6 cellular contexts compared by ENCODE assay signal in the genomic region with DNA sequence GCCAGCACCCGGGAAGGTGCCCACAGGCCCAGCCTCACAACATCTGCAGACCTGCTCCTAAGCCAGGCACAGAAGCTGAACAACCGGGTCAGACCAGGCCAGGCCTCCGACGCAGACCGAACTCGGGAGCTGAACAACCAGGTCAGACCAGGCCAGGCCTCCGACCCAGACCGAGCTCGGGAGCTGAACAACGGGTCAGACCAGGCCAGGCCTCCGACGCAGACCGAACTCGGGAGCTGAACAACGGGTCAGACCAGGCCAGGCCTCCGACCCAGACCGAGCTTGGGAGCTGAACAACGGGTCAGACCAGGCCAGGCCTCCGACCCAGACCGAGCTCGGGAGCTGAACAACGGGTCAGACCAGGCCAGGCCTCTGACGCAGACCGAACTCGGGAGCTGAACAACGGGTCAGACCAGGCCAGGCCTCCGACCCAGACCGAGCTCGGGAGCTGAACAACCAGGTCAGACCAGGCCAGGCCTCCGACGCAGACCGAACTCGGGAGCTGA. TPM values are rescaled to one million over a fixed set of nuclear protein-coding genes. Genes with fewer than 3 reads are reported as not detected.
DNase-seq lines count a peak whose midpoint lies in the region; ATAC-seq and TF ChIP-seq lines count a peak whose summit lies in the region.
"Not testable (repeated sequence)": the region's sequence is repeated elsewhere in the genome, so short reads cannot be mapped to it uniquely, and the experiment has no call there.

No MANE protein-coding gene starts in this region.

- intact Hi-C loops in posterior vena cava (cut with DNase I); spleen (cut with DNase I; ENCODE audit: low total_unique reads): not testable (repeated sequence)

- DNase-seq in LNCaP clone FGC (ENCODE audit: low read depth) (peak; percentile 84), mesenteric fat pad (ENCODE audit: low spot score) (peak; percentile 74), posterior vena cava (ENCODE audit: low spot score) (peak; percentile 76), spleen (peak; percentile 66)
- DNase-seq in activated CD8-positive, alpha-beta memory T cell treated with anti-CD3 and anti-CD28 coated beads, Interleukin-2, amount 50 U/mL, for 48 hours: peak; percentile 35

- not testable (repeated sequence) for H3K4me1 ChIP-seq in spleen

- H3K9me3 ChIP-seq in spleen: not testable (repeated sequence)

- not testable (repeated sequence) for H3K4me3 ChIP-seq in LNCaP clone FGC (ENCODE audit: low read depth, low read length); spleen

- peak; percentile 39 for ATAC-seq in esophagus mucosa

- peaks cover 0 to 67% (median under 1%) of the 10 kb centered on the region in 6 donors for H3K36me3 ChIP-seq in spleen

- H3K27ac ChIP-seq in spleen: not testable (repeated sequence)

- 88 to 94% (median 91%) methylated on average over 16 to 33 of the region's 33 CpGs for WGBS in spleen, 5 donors

- H3K27me3 ChIP-seq in spleen (replicated peaks in 1 of 7): not testable (repeated sequence)

- not testable (repeated sequence) for TF ChIP-seq CTCF in LNCaP clone FGC (IDR thresholded peaks at IDR 0.05; ENCODE audit: control insufficient read depth, extremely low read depth, insufficient read depth); spleen (IDR thresholded peaks at IDR 0.05 in 8 of 11, conservative IDR thresholded peaks at IDR 0.05 in 3 of 11)

- not testable (repeated sequence) for TF ChIP-seq POLR2A in spleen (IDR thresholded peaks at IDR 0.05)

RNA-seq across cellular contexts. Expression of a gene that starts 47.4 kb away (rescaled TPM):
- total RNA-seq in esophagus mucosa (152 TPM), mesenteric fat pad (151 TPM), posterior vena cava (100 to 1,000 TPM in 1 of 2 donors, 10 to 100 TPM in 1; 80.5 to 101 TPM), spleen (10 to 100 TPM; 14.7 to 51.2 (median 38.5) TPM)
- polyA plus RNA-seq in spleen: 10 to 100 TPM; 15.3 to 26.5 (median 21.8) TPM
